25 cellular contexts compared by ENCODE assay signal in the genomic region with DNA sequence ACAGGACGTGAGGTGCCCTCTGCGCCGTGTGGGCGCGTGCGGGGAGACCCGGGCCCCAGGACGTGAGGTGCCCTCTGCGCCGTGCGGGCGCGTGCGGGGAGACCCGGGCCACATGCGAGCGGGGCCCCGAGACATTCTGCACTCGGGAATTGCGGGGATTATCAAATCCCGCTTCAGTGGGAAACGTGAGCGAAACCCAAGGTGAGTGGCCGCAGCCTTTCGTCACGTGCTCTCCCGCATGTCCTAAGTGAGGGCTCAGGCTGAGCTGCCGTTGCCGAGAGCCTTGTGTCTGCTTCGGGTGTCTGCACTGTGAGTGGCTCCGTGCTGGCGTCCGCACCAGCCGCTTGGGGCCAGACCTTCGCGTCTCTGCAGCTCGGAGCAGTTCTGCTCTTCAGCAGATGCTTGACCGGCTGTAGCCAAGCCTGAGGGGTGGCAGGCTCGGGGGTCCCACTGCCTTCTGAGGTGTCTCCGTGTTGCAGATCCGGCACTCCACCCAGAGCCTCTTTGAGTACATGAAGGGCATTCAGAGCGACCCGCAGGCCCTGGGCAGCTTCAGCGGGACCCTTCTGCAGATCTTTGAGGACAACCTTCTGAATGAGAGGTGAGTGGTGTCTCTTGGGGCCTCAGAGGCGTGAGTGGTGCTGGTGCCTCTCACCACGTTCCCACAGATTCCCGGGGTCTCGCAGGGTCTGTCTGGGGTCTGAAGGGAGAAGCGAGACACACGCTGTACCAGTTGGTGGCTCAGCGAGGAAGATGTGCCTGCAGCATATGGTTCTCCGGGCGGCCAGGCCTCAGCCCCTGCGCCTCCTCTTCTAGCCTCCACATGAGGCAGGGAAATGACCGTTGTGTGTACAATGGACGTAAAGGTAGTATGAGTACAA.
DNase-seq lines count a peak whose midpoint lies in the region; ATAC-seq, FAIRE-seq and TF ChIP-seq lines count a peak whose summit lies in the region.
"Had no signal": no experiment of that assay in that cellular context is flagged by ENCODE, and none has a peak within 500 bp of the region (broad histone marks: within the 10 kb centered on the region; RNA-seq: fewer than 3 reads in every experiment).

No MANE protein-coding gene starts in this region.

- WGBS in right lobe of liver (ENCODE audit: insufficient coverage, low coverage, low lambda C conversion rate, missing lambda C conversion rate), result 94% methylated on average over 12 of the region's 56 CpGs
- WGBS in HepG2 (ENCODE audit: low lambda C conversion rate), result 97% methylated on average over 54 of the region's 56 CpGs
- 97 to 98% (median 97%) methylated on average over 56 of the region's 56 CpGs for WGBS in ovary, 3 donors
- WGBS in aorta, 2 donors, result 96 to 97% methylated on average over 56 of the region's 56 CpGs

- H3K27ac Mint-ChIP-seq in glutamatergic neuron (ENCODE audit: unreplicated experiment), result no peak overlapping the region
- no peak overlapping the region for H3K27ac Mint-ChIP-seq in T-helper 2 cell treated with Interferon-gamma antibody and Interleukin-4, amounts not matched to agents 5 μg/mL and 100 μg/mL, for 36 hours
- H3K27ac Mint-ChIP-seq: immature natural killer cell; T-helper 1 cell treated with Interleukin-12 subunit alpha and Interleukin-12 subunit beta and Interleukin-4 antibody, amounts not matched to agents 30 μg/mL and 1 μg/mL, for 36 hours had no signal

- no peak overlapping the region for H3K4me2 ChIP-seq in HepG2 (ENCODE audit: low read depth, low read length)

- no peak overlapping the region for H3K27ac ChIP-seq in right lobe of liver
- no peak overlapping the region for H3K27ac ChIP-seq in HepG2 (ENCODE audit: extremely low read length, insufficient read depth, low read length)
- no peak overlapping the region for H3K27ac ChIP-seq in ovary
- H3K27ac ChIP-seq in aorta (ENCODE audit: low read depth in 1 of 2, low read length in 2 of 2), result no peak overlapping the region
- H3K27ac ChIP-seq: colonic mucosa had no signal

- H3K36me3 Mint-ChIP-seq in glutamatergic neuron (ENCODE audit: unreplicated experiment), result peaks cover 20% of the 10 kb centered on the region
- peaks cover 57% of the 10 kb centered on the region for H3K36me3 Mint-ChIP-seq in T-helper 2 cell treated with Interferon-gamma antibody and Interleukin-4, amounts not matched to agents 5 μg/mL and 100 μg/mL, for 36 hours (ENCODE audit: low read depth)

- no peaks in the 10 kb centered on the region for H3K79me2 ChIP-seq in HepG2 (ENCODE audit: insufficient read depth, low read length)

- in situ Hi-C loops in HepG2 (cut with HindIII; ENCODE audit: extremely low pct_ligation_motif_present, low pct_unique_long_range_greater_than_20kb), result no loop called here

- no peak overlapping the region for H3K9ac ChIP-seq in HepG2 (ENCODE audit: insufficient read depth, low read depth, low read length)

- CTCF ChIA-PET in HepG2 (lab: Yijun Ruan, JAX; ENCODE audit: low intra/inter-chr PET ratio, low total read pairs), result no interaction called here

- TF ChIP-seq POLR2A in right lobe of liver (IDR thresholded peaks at IDR 0.05) (no peak), HepG2 (IDR thresholded peaks at IDR 0.05; ENCODE audit: insufficient read depth in 1 of 2, low read depth in 2 of 2, low read length in 2 of 2) (no peak), ovary (IDR thresholded peaks at IDR 0.05) (no peak)

- no peaks in the 10 kb centered on the region for H3K4me1 Mint-ChIP-seq in glutamatergic neuron (ENCODE audit: low read depth, unreplicated experiment)
- H3K4me1 Mint-ChIP-seq in T-helper 2 cell treated with Interferon-gamma antibody and Interleukin-4, amounts not matched to agents 5 μg/mL and 100 μg/mL, for 36 hours (ENCODE audit: low read depth), result no peaks in the 10 kb centered on the region
- H3K4me1 Mint-ChIP-seq: H9, immature natural killer cell had no signal

- H3K4me3 Mint-ChIP-seq in glutamatergic neuron (ENCODE audit: unreplicated experiment), result no peak overlapping the region
- no peak overlapping the region for H3K4me3 Mint-ChIP-seq in T-helper 2 cell treated with Interferon-gamma antibody and Interleukin-4, amounts not matched to agents 5 μg/mL and 100 μg/mL, for 36 hours
- H3K4me3 Mint-ChIP-seq: H9; immature natural killer cell; T-helper 1 cell treated with Interleukin-12 subunit alpha and Interleukin-12 subunit beta and Interleukin-4 antibody, amounts not matched to agents 30 μg/mL and 1 μg/mL, for 36 hours had no signal

- H3K9me3 Mint-ChIP-seq in glutamatergic neuron (ENCODE audit: unreplicated experiment), result peaks cover 2% of the 10 kb centered on the region
- H3K9me3 Mint-ChIP-seq in T-helper 2 cell treated with Interferon-gamma antibody and Interleukin-4, amounts not matched to agents 5 μg/mL and 100 μg/mL, for 36 hours, result no peaks in the 10 kb centered on the region
- H3K9me3 Mint-ChIP-seq: H9; immature natural killer cell; T-helper 1 cell treated with Interleukin-12 subunit alpha and Interleukin-12 subunit beta and Interleukin-4 antibody, amounts not matched to agents 30 μg/mL and 1 μg/mL, for 36 hours had no signal

- peaks cover 0 to 37% (median 9%) of the 10 kb centered on the region in 4 donors for H3K36me3 ChIP-seq in right lobe of liver
- H3K36me3 ChIP-seq in HepG2 (replicated peaks in 1 of 2; ENCODE audit: control insufficient read depth in 1 of 2, insufficient read depth in 2 of 2, low read length in 2 of 2), result peaks cover 34 to 70% of the 10 kb centered on the region in 2 experiments
- no peaks in the 10 kb centered on the region for H3K36me3 ChIP-seq in ovary
- H3K36me3 ChIP-seq in aorta (ENCODE audit: control insufficient read depth in 1 of 2, insufficient read depth in 2 of 2, low read length in 1 of 2), result peaks cover 0 to 4% of the 10 kb centered on the region in 2 donors
- H3K36me3 ChIP-seq: breast epithelium, colonic mucosa had no signal

- no peaks in the 10 kb centered on the region for H3K4me1 ChIP-seq in right lobe of liver
- H3K4me1 ChIP-seq in HepG2 (ENCODE audit: insufficient read depth, low read length), result no peaks in the 10 kb centered on the region
- peaks cover 5% of the 10 kb centered on the region for H3K4me1 ChIP-seq in ovary (ENCODE audit: insufficient read depth)
- no peaks in the 10 kb centered on the region for H3K4me1 ChIP-seq in aorta (ENCODE audit: control insufficient read depth in 1 of 2, insufficient read depth in 2 of 2, low read length in 2 of 2)
- H3K4me1 ChIP-seq: colonic mucosa had no signal

- H4K20me1 ChIP-seq in HepG2 (ENCODE audit: insufficient read depth, low read length), result no peaks in the 10 kb centered on the region

- H3K9me3 ChIP-seq in right lobe of liver, result no peaks in the 10 kb centered on the region
- no peaks in the 10 kb centered on the region for H3K9me3 ChIP-seq in HepG2 (ENCODE audit: low read length)
- no peaks in the 10 kb centered on the region for H3K9me3 ChIP-seq in ovary
- H3K9me3 ChIP-seq in aorta (ENCODE audit: control insufficient read depth, low read length), result no peaks in the 10 kb centered on the region
- H3K9me3 ChIP-seq: breast epithelium, colonic mucosa had no signal

- POLR2A ChIA-PET in HepG2 (lab: Yijun Ruan, JAX), result no interaction called here

- no peak overlapping the region for H2AFZ ChIP-seq in HepG2 (ENCODE audit: low read length)

- H3K27me3 ChIP-seq in right lobe of liver (no peaks in the 10 kb centered on the region), HepG2 (ENCODE audit: control insufficient read depth in 1 of 2, insufficient read depth in 2 of 2, low read length in 2 of 2) (no peaks in the 10 kb centered on the region), ovary (no peaks in the 10 kb centered on the region), aorta (ENCODE audit: control insufficient read depth in 1 of 2, insufficient read depth in 2 of 2, low read length in 1 of 2) (no peaks in the 10 kb centered on the region)
- H3K27me3 ChIP-seq: breast epithelium, colonic mucosa had no signal

- intact Hi-C loops in right lobe of liver (cut with DNase I) (no loop called here), HepG2 (cut with micrococcal nuclease; ENCODE audit: unreplicated experiment) (no loop called here), ovary (cut with DNase I) (no loop called here), aorta (cut with DNase I) (no loop called here)

- no peak for TF ChIP-seq EP300 in HepG2 (IDR thresholded peaks at IDR 0.05; ENCODE audit: low read depth in 2 of 2, low read length in 2 of 2)
- TF ChIP-seq EP300 in HepG2 (CRISPR knock-in tag; IDR thresholded peaks at IDR 0.05; ENCODE audit: borderline replicate concordance), result no peak
- no peak for TF ChIP-seq EP300 in ovary (IDR thresholded peaks at IDR 0.05)

- peaks cover 5% of the 10 kb centered on the region for H3K27me3 Mint-ChIP-seq in glutamatergic neuron (ENCODE audit: unreplicated experiment)
- H3K27me3 Mint-ChIP-seq in T-helper 2 cell treated with Interferon-gamma antibody and Interleukin-4, amounts not matched to agents 5 μg/mL and 100 μg/mL, for 36 hours (ENCODE audit: low read depth), result no peaks in the 10 kb centered on the region

- no peak overlapping the region for H3K4me3 ChIP-seq in right lobe of liver
- no peak overlapping the region for H3K4me3 ChIP-seq in HepG2 (replicated peaks in 1 of 3; ENCODE audit: insufficient read depth in 1 of 3, low read depth in 2 of 3, low read length in 3 of 3)
- no peak overlapping the region for H3K4me3 ChIP-seq in ovary
- H3K4me3 ChIP-seq in aorta (ENCODE audit: low read length in 2 of 2), result no peak overlapping the region
- H3K4me3 ChIP-seq: breast epithelium, colonic mucosa, lung had no signal

- FAIRE-seq in HepG2 (lab: Jason Lieb, UNC), result no peak
- FAIRE-seq: frontal cortex had no signal

- TF ChIP-seq CTCF in right lobe of liver (IDR thresholded peaks at IDR 0.05), result no peak
- TF ChIP-seq CTCF in HepG2 (CRISPR knock-in tag; IDR thresholded peaks at IDR 0.05), result no peak
- no peak for TF ChIP-seq CTCF in glutamatergic neuron (IDR thresholded peaks at IDR 0.05; ENCODE audit: partially characterized antibody, unreplicated experiment)
- no peak for TF ChIP-seq CTCF in ovary (IDR thresholded peaks at IDR 0.05)

- DNase-seq in right lobe of liver, result peak; percentile 10 to 46 (median 37)
- no peak for DNase-seq in HepG2 (ENCODE audit: low spot score)
- peak; percentile 11 for DNase-seq in glutamatergic neuron
- DNase-seq in ovary, result peak in 4 of 5 donors; percentile 6 to 33 (median 19)
- peak; percentile 37 to 71 for DNase-seq in aorta
- no peak for DNase-seq in NCI-H526 treated with DMSO at 0.1 percent for 48 hours (lab: John Stamatoyannopoulos, UW)
- DNase-seq in T-helper 2 cell treated with Interferon-gamma antibody and Interleukin-4, amounts not matched to agents 5 μg/mL and 100 μg/mL, for 36 hours (ENCODE audit: low spot score), result no peak
- DNase-seq: activated CD8-positive, alpha-beta memory T cell treated with anti-CD3 and anti-CD28 coated beads, Interleukin-2, amount 50 U/mL, for 48 hours; colonic mucosa; H9; hippocampal formation; immature natural killer cell; Kasumi-1; MV-4-11; NCI-H146; NCI-H510A treated with DMSO at 0.1 percent for 48 hours; NK-92 treated with Interleukin-12 subunit alpha and Interleukin-12 subunit beta, amount 100 ng/mL, for 24 hours; stimulated activated CD4-positive, alpha-beta T cell treated with anti-CD3 and anti-CD28 coated beads, Interleukin-4, amount 100 ng/mL, for 4 hours; stimulated activated naive CD8-positive, alpha-beta T cell treated with anti-CD3 and anti-CD28 coated beads, Interleukin-15, Interleukin-2, amounts not matched to agents 100 U/mL and 50 U/mL, for 24 hours had no signal

- ATAC-seq in right lobe of liver (no peak), HepG2 (no peak), aorta (ENCODE audit: low FRiP score) (no peak)
- ATAC-seq: esophagus mucosa; Panc1; stimulated activated naive CD8-positive, alpha-beta T cell treated with anti-CD3 and anti-CD28 coated beads, Interleukin-15, Interleukin-2, amounts not matched to agents 100 U/mL and 50 U/mL, for 24 hours had no signal

- no TSS peak for BruUV-seq in HepG2 (replicated peaks; lab: Mats Ljungman, UMichigan)

- no peak for TF ChIP-seq RAD21 in HepG2 (CRISPR knock-in tag; IDR thresholded peaks at IDR 0.05)

Comparison
In these comparisons a context has a peak if more than half of its experiments do, and no peak if none do; other contexts are left out.
1. DNase-seq: peak in right lobe of liver (3 of 3), glutamatergic neuron (single experiment), ovary (4 of 5) and aorta (2 of 2); none in HepG2 (single experiment), NCI-H526 treated with DMSO at 0.1 percent for 48 hours (single experiment) and T-helper 2 cell treated with Interferon-gamma antibody and Interleukin-4, amounts not matched to agents 5 μg/mL and 100 μg/mL, for 36 hours (single experiment).